18 cellular contexts compared by ENCODE assay signal in genomic region chr16:2143874-2144485, GRCh38. TPM values are rescaled to one million over a fixed set of nuclear protein-coding genes. Genes with fewer than 3 reads are reported as not detected.
A peak's percentile ranks its signal among the peaks of the same experiment; 100 is the strongest.
DNase-seq lines count a peak whose midpoint lies in the region; ATAC-seq and TF ChIP-seq lines count a peak whose summit lies in the region.
"Had no signal": no experiment of that assay in that cellular context is flagged by ENCODE, and none has a peak within 500 bp of the region (broad histone marks: within the 10 kb centered on the region; RNA-seq: fewer than 3 reads in every experiment).

No MANE protein-coding gene starts in this region.

- no peak overlapping the region for H3K18ac ChIP-seq in neuronal stem cell (ENCODE audit: low read length)

- no peak overlapping the region for H4K91ac ChIP-seq in neuronal stem cell (ENCODE audit: low read depth, low read length, poor library complexity)

- H4K20me1 ChIP-seq in GM23338 (replicated peaks; ENCODE audit: insufficient read depth): no peaks in the 10 kb centered on the region

- no peak overlapping the region for H2AFZ ChIP-seq in GM23338
- H2AFZ ChIP-seq in neuronal stem cell (ENCODE audit: low read length): no peak overlapping the region

- peak overlapping the region; percentile 21 for H3K14ac ChIP-seq in neuronal stem cell (ENCODE audit: low read length)

- no peak overlapping the region for H3K23ac ChIP-seq in neuronal stem cell (ENCODE audit: low read depth, low read length, poor library complexity)

- H3K36me3 ChIP-seq in GM23338 (ENCODE audit: insufficient read depth) (no peaks in the 10 kb centered on the region), RWPE2 (ENCODE audit: low read depth) (no peaks in the 10 kb centered on the region), endocrine pancreas (ENCODE audit: control insufficient read depth, insufficient read depth, low read length) (no peaks in the 10 kb centered on the region), neuronal stem cell (replicated peaks in 1 of 2; ENCODE audit: control insufficient read depth in 2 of 2, insufficient read depth in 2 of 2, low read length in 2 of 2) (no peaks in the 10 kb centered on the region)
- H3K36me3 ChIP-seq: SJCRH30 had no signal

- no peaks in the 10 kb centered on the region; the same call in 2 of the 3 replicates for H3K4me1 Mint-ChIP-seq in GM23338

- DNase-seq in GM23338 (ENCODE audit: low spot score) (peak; percentile 4), RWPE2 (ENCODE audit: low spot score) (peak; percentile 57), neuronal stem cell (ENCODE audit: low spot score) (no peak)
- no peak for DNase-seq in stimulated activated CD4-positive, alpha-beta T cell treated with anti-CD3 and anti-CD28 coated beads, Interleukin-4, amount 100 ng/mL, for 24 hours
- DNase-seq: CD8-positive, alpha-beta memory T cell; GDM1; IMR-90; Karpas-422; NCI-H1417 treated with DMSO at 0.1 percent for 48 hours; NCI-H1930; NCI-H774; PC-3 had no signal

- H3F3A ChIP-seq in GM23338 (replicated peaks; ENCODE audit: low read depth): peaks cover 11% of the 10 kb centered on the region

- ATAC-seq in GM23338 (no peak), RWPE2 (ENCODE audit: low read depth) (no peak), HG02571 (IDR thresholded peaks at IDR 0.05; ENCODE audit: unreplicated experiment) (no peak), GM19324 (IDR thresholded peaks at IDR 0.05; ENCODE audit: low FRiP score, unreplicated experiment) (no peak), GM21529 (IDR thresholded peaks at IDR 0.05; ENCODE audit: unreplicated experiment) (no peak)
- ATAC-seq: PC-3 had no signal

- H3K27ac ChIP-seq in GM23338 (ENCODE audit: low read depth): no peak overlapping the region
- no peak overlapping the region for H3K27ac ChIP-seq in RWPE2 (ENCODE audit: poor library complexity, severe bottlenecking)
- no peak overlapping the region for H3K27ac ChIP-seq in neuronal stem cell (replicated peaks; ENCODE audit: low read length)
- H3K27ac ChIP-seq: HL-60, SJCRH30 had no signal

- H3K4me3 ChIP-seq in GM23338 (no peak overlapping the region), RWPE2 (ENCODE audit: severe bottlenecking) (no peak overlapping the region), endocrine pancreas (ENCODE audit: control insufficient read depth, insufficient read depth, low read length) (no peak overlapping the region), neuronal stem cell (ENCODE audit: low read length in 2 of 2) (peak overlapping the region in 1 of 2 donors; percentile 63)
- H3K4me3 ChIP-seq: SJCRH30 had no signal

- H2BK15ac ChIP-seq in neuronal stem cell (ENCODE audit: low read length): peak overlapping the region; percentile 75

- no peaks in the 10 kb centered on the region for H3K79me2 ChIP-seq in GM23338 (replicated peaks; ENCODE audit: insufficient read depth)

- H3K4me2 ChIP-seq in GM23338 (no peak overlapping the region), neuronal stem cell (ENCODE audit: insufficient read depth, low read length, poor library complexity, severe bottlenecking) (no peak overlapping the region)

- H2BK5ac ChIP-seq in neuronal stem cell (ENCODE audit: low read length): peak overlapping the region; percentile 90

- TF ChIP-seq CTCF in GM23338 (conservative IDR thresholded peaks at IDR 0.05; ENCODE audit: low read depth in 2 of 2) (no peak), RWPE2 (IDR thresholded peaks at IDR 0.05; ENCODE audit: poor library complexity, severe bottlenecking) (no peak)

- peak overlapping the region; percentile 71 for H3K9ac ChIP-seq in endocrine pancreas (ENCODE audit: control insufficient read depth, insufficient read depth, low read length)
- no peak overlapping the region for H3K9ac ChIP-seq in neuronal stem cell (ENCODE audit: low read depth, low read length, poor library complexity)

- peaks cover 2% of the 10 kb centered on the region for H3K79me1 ChIP-seq in neuronal stem cell (ENCODE audit: low read depth, low read length)

- H3K27ac Mint-ChIP-seq in GM23338: no peak overlapping the region
- H3K27ac Mint-ChIP-seq: CD8-positive, alpha-beta memory T cell had no signal

- no peak overlapping the region for H2BK120ac ChIP-seq in neuronal stem cell (ENCODE audit: low read depth, low read length)

- no peaks in the 10 kb centered on the region for H3K9me3 ChIP-seq in RWPE2 (ENCODE audit: severe bottlenecking)
- H3K9me3 ChIP-seq in endocrine pancreas (ENCODE audit: control insufficient read depth, low read length): no peaks in the 10 kb centered on the region
- H3K9me3 ChIP-seq in neuronal stem cell (replicated peaks in 1 of 2; ENCODE audit: control insufficient read depth in 2 of 2, insufficient read depth in 1 of 2, low read depth in 1 of 2, low read length in 2 of 2): no peaks in the 10 kb centered on the region
- H3K9me3 ChIP-seq: SJCRH30 had no signal

- H2AK5ac ChIP-seq in neuronal stem cell (ENCODE audit: low read depth, low read length): peak overlapping the region; percentile 84

- no peaks in the 10 kb centered on the region for H3K9me2 ChIP-seq in GM23338 (ENCODE audit: insufficient read depth)

- H3K27me3 Mint-ChIP-seq in GM23338 (ENCODE audit: insufficient read depth, low read depth, poor library complexity): peaks cover 10% of the 10 kb centered on the region
- H3K27me3 Mint-ChIP-seq: CD8-positive, alpha-beta memory T cell had no signal

- peaks cover 9% of the 10 kb centered on the region; the same call in 1 of the 2 replicates for H3K27me3 ChIP-seq in GM23338 (ENCODE audit: insufficient read depth)
- no peaks in the 10 kb centered on the region for H3K27me3 ChIP-seq in RWPE2 (ENCODE audit: insufficient read depth, poor library complexity, severe bottlenecking)
- no peaks in the 10 kb centered on the region for H3K27me3 ChIP-seq in endocrine pancreas (ENCODE audit: control insufficient read depth, insufficient read depth, low read length)
- H3K27me3 ChIP-seq in neuronal stem cell (ENCODE audit: control insufficient read depth in 3 of 3, insufficient read depth in 3 of 3, low read depth in 1 of 3, low read length in 3 of 3): no peaks in the 10 kb centered on the region

- H3K4ac ChIP-seq in neuronal stem cell (ENCODE audit: low read length): no peak overlapping the region

- H4K8ac ChIP-seq in neuronal stem cell (ENCODE audit: low read depth, low read length): no peak overlapping the region

- no peaks in the 10 kb centered on the region for H3K4me1 ChIP-seq in GM23338 (ENCODE audit: insufficient read depth)
- no peaks in the 10 kb centered on the region for H3K4me1 ChIP-seq in RWPE2 (ENCODE audit: insufficient read depth, poor library complexity, severe bottlenecking)
- H3K4me1 ChIP-seq in endocrine pancreas (ENCODE audit: control insufficient read depth, insufficient read depth, low read length): no peaks in the 10 kb centered on the region
- H3K4me1 ChIP-seq in neuronal stem cell (ENCODE audit: control insufficient read depth in 2 of 2, insufficient read depth in 1 of 2, low read depth in 1 of 2, low read length in 2 of 2): peaks cover 2 to 5% of the 10 kb centered on the region in 2 donors

- H3K36me3 Mint-ChIP-seq in GM23338 (ENCODE audit: low read depth): no peaks in the 10 kb centered on the region

- no peak overlapping the region for H3K4me3 Mint-ChIP-seq in GM23338
- H3K4me3 Mint-ChIP-seq: CD8-positive, alpha-beta memory T cell had no signal

- no peaks in the 10 kb centered on the region for H3K9me3 Mint-ChIP-seq in GM23338
- H3K9me3 Mint-ChIP-seq: CD8-positive, alpha-beta memory T cell had no signal

- no CpG with 5 or more reads among the region's 17 CpGs for WGBS in neuronal stem cell (ENCODE audit: extremely low coverage in 2 of 2, insufficient read length in 2 of 2, insufficient replicate concordance in 1 of 2), 2 donors

- H2BK12ac ChIP-seq in neuronal stem cell (ENCODE audit: low read length): no peak overlapping the region

TF ChIP-seq in GM23338, 12 proteins besides CTCF, POLR2A, EP300 and RAD21 (continues in another document):
- TF ChIP-seq POLR2AphosphoS5 (IDR thresholded peaks at IDR 0.05; ENCODE audit: low read depth) (no peak), EZH2phosphoT487 (IDR thresholded peaks at IDR 0.05; ENCODE audit: unreplicated experiment) (no peak), STAT1 (IDR thresholded peaks at IDR 0.05; ENCODE audit: unreplicated experiment) (no peak), JUNB (IDR thresholded peaks at IDR 0.05; ENCODE audit: unreplicated experiment) (no peak), ETS1 (IDR thresholded peaks at IDR 0.05) (no peak), ZNF331 (CRISPR knock-in tag; IDR thresholded peaks at IDR 0.05; ENCODE audit: low read depth) (no peak)

RNA-seq across cellular contexts. Expression of gene RAB26, which starts 4.4 kb away (rescaled TPM):
- 3.7 and 4.1 TPM in 2 replicates for total RNA-seq in GM23338 (2014; rRNA removed; shearing (Covaris generic))
- polyA plus RNA-seq in GM23338 (2016; fragmentation: Nextera tagmentation; extraction: Ambion mirVana): 8.7 and 11.6 TPM in 2 replicates
- polyA plus RNA-seq in neuronal stem cell (2013, experiment 1 of 2): 4.2 TPM
- 3.9 TPM for polyA plus RNA-seq in neuronal stem cell (2013, experiment 2 of 2)

RNA-seq across cellular contexts. Expression of gene PKD1, which starts 8.3 kb away (rescaled TPM):
- total RNA-seq in GM23338 (2014; rRNA removed; shearing (Covaris generic)): 75.5 and 107 TPM in 2 replicates
- 18.5 and 21.1 TPM in 2 replicates for polyA plus RNA-seq in GM23338 (2016; fragmentation: Nextera tagmentation; extraction: Ambion mirVana)
- polyA plus RNA-seq in neuronal stem cell (2013, experiment 1 of 2): 27.8 TPM
- polyA plus RNA-seq in neuronal stem cell (2013, experiment 2 of 2): 26.3 TPM

RNA-seq across cellular contexts. Expression of gene TRAF7, which starts 11.6 kb away (rescaled TPM):
- total RNA-seq in GM23338 (2014; rRNA removed; shearing (Covaris generic)): 133 and 143 TPM in 2 replicates
- 36.4 and 41.4 TPM in 2 replicates for polyA plus RNA-seq in GM23338 (2016; fragmentation: Nextera tagmentation; extraction: Ambion mirVana)
- polyA plus RNA-seq in neuronal stem cell (2013, experiment 1 of 2): 117 TPM
- 112 TPM for polyA plus RNA-seq in neuronal stem cell (2013, experiment 2 of 2)

RNA-seq across cellular contexts. Expression of gene CASKIN1, which starts 52.4 kb away (rescaled TPM):
- 2.4 and 6.2 TPM in 2 replicates for total RNA-seq in GM23338 (2014; rRNA removed; shearing (Covaris generic))
- 1.0 TPM in 2 replicates for polyA plus RNA-seq in GM23338 (2016; fragmentation: Nextera tagmentation; extraction: Ambion mirVana)
- polyA plus RNA-seq in neuronal stem cell (2013, experiment 1 of 2): 4.7 TPM
- polyA plus RNA-seq in neuronal stem cell (2013, experiment 2 of 2): 4.7 TPM
- total RNA-seq: IMR-90 had no signal
- polyA plus RNA-seq: CD8-positive, alpha-beta memory T cell had no signal

Comparison
In these comparisons a context has a peak if more than half of its experiments do, and no peak if none do; other contexts are left out.
1. DNase-seq: peak in GM23338 (single experiment) and RWPE2 (single experiment); none in neuronal stem cell (single experiment) and stimulated activated CD4-positive, alpha-beta T cell treated with anti-CD3 and anti-CD28 coated beads, Interleukin-4, amount 100 ng/mL, for 24 hours (single experiment).